In the genomic region with DNA sequence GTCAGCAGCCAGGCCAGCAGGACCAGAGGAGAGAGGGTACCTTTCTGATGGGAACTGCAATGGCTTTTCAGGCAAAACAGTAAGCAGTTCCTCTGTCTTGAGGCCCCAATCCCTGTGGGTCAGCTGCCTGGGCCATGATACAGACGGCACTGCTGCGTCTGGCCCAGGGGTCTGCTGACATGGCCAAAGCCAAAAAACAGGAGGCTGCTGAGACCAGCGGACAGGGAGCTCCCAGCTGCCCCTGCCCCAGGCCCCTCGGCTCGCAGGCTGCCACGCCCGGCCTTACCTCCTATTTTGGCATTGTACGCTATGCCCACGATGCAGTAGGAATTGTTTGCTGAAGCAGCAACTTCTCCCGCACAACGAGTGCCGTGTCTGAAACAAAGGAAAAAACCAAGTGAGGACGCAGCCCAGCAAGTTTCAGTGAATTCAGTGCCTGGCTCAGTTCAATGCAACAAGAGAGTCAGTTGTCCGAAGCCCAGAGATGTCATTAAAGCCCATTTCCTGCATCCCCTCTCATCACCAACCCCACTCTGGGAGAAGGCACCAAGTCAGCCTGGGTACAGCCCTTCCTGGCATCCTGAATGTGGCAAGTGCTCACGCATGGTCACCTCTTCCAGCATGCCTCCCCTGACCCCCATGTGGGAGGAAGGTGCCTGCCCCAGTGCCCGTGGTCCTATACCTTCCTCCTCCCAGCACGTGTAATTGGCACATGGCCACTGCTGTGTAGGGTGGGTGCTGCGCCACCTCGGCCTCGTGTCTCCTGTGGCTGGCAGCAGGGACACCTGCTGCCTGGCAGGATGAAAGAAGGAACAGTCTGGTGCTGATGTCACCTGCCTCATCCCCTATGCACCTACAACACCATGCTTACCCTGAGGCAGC, we compare ENCODE assay signal across 22 cellular contexts.
DNase-seq lines count a peak whose midpoint lies in the region; ATAC-seq, FAIRE-seq and TF ChIP-seq lines count a peak whose summit lies in the region.
"Had no signal": no experiment of that assay in that cellular context is flagged by ENCODE, and none has a peak within 500 bp of the region (broad histone marks: within the 10 kb centered on the region; RNA-seq: fewer than 3 reads in every experiment).

No MANE protein-coding gene starts in this region.

- H3K27me3 ChIP-seq in mesenchymal stem cell (ENCODE audit: control insufficient read depth in 1 of 2, insufficient read depth in 1 of 2, low read length in 2 of 2) (peaks cover 8 to 11% of the 10 kb centered on the region in 2 experiments), stomach (peaks cover 0 to 4% (median 0%) of the 10 kb centered on the region in 3 donors), PC-3 (ENCODE audit: low read length) (peaks cover 23% of the 10 kb centered on the region)
- H3K27me3 ChIP-seq: SJCRH30 had no signal

- ATAC-seq in HG03159 (IDR thresholded peaks at IDR 0.05; ENCODE audit: unreplicated experiment) (no peak), PC-3 (no peak)
- ATAC-seq: GM12878 had no signal

- intact Hi-C loops in stomach (cut with DNase I; ENCODE audit: low total_unique reads) (no loop called here), PC-3 (cut with micrococcal nuclease) (no loop called here)

- H3K4me2 ChIP-seq in mesenchymal stem cell (ENCODE audit: low read length, poor library complexity, severe bottlenecking) (no peak overlapping the region), PC-3 (ENCODE audit: low read length) (no peak overlapping the region)

- BruUV-seq in PC-3 (replicated peaks; lab: Mats Ljungman, UMichigan), result no TSS peak

- DNase-seq in NCI-H1105 treated with DMSO at 0.1 percent for 48 hours (lab: John Stamatoyannopoulos, UW), result peak; percentile 24
- no peak for DNase-seq in NCI-H1105 (lab: John Stamatoyannopoulos, UW)
- peak; percentile 18 for DNase-seq in COR-L47 (lab: John Stamatoyannopoulos, UW)
- DNase-seq in mesenchymal stem cell, result no peak
- DNase-seq in stomach, result peak; percentile 18
- no peak for DNase-seq in PC-3
- no peak for DNase-seq in RCC 7860 (ENCODE audit: low spot score)
- DNase-seq: 8988T, DMS53, EL, GM23248, IMR-90, Karpas-422, NCI-H2081 treated with DMSO at 0.1 percent for 48 hours, NCI-H510A, NCI-H774 had no signal

- FAIRE-seq in RCC 7860 (lab: Jason Lieb, UNC), result no peak
- FAIRE-seq: GM12878, GM19239 had no signal

- no peaks in the 10 kb centered on the region for H3F3A ChIP-seq in PC-3 (ENCODE audit: low read length, unreplicated experiment)

- H3K4me1 ChIP-seq in mesenchymal stem cell (ENCODE audit: control insufficient read depth, insufficient read depth, low read depth, low read length) (peaks cover 2% of the 10 kb centered on the region), stomach (peaks cover 0 to 4% (median 0%) of the 10 kb centered on the region in 4 donors), PC-3 (ENCODE audit: insufficient read depth, low read length) (no peaks in the 10 kb centered on the region)
- H3K4me1 ChIP-seq: HAP-1, SJCRH30 had no signal

- peak overlapping the region; percentile 36 for H2BK15ac ChIP-seq in mesenchymal stem cell (ENCODE audit: low read depth, poor library complexity, severe bottlenecking)

- H4K91ac ChIP-seq in mesenchymal stem cell (ENCODE audit: low read length), result no peak overlapping the region

- H2AK5ac ChIP-seq in mesenchymal stem cell (ENCODE audit: low read length, severe bottlenecking), result no peak overlapping the region

- no peak overlapping the region for H2BK5ac ChIP-seq in mesenchymal stem cell (ENCODE audit: low read depth, low read length, poor library complexity, severe bottlenecking)

- TF ChIP-seq POLR2A in stomach (IDR thresholded peaks at IDR 0.05), result no peak

- H3K4me3 ChIP-seq in mesenchymal stem cell (ENCODE audit: insufficient read depth in 1 of 2, low read depth in 1 of 2, low read length in 2 of 2), result no peak overlapping the region
- H3K4me3 ChIP-seq in stomach, result no peak overlapping the region
- no peak overlapping the region for H3K4me3 ChIP-seq in PC-3 (ENCODE audit: low read length)
- H3K4me3 ChIP-seq: GM12878, GM23248, HAP-1, SJCRH30 had no signal

- peak overlapping the region in 1 of 2 experiments; percentile 21 for H3K14ac ChIP-seq in mesenchymal stem cell (ENCODE audit: low read length in 2 of 2)

- H2BK12ac ChIP-seq in mesenchymal stem cell (ENCODE audit: low read length in 2 of 2), result no peak overlapping the region

- no peak overlapping the region for H3K27ac ChIP-seq in mesenchymal stem cell (ENCODE audit: low read length, poor library complexity, severe bottlenecking)
- no peak overlapping the region for H3K27ac ChIP-seq in stomach
- H3K27ac ChIP-seq in PC-3 (ENCODE audit: low read length), result no peak overlapping the region
- H3K27ac ChIP-seq: GM23248, HL-60, SJCRH30 had no signal

- no peak for TF ChIP-seq EP300 in stomach (IDR thresholded peaks at IDR 0.05)

- 88% methylated on average over 20 of the region's 20 CpGs for WGBS in mesenchymal stem cell
- 85 to 90% (median 88%) methylated on average over 13 to 20 of the region's 20 CpGs for WGBS in stomach, 5 donors

- POLR2A ChIA-PET in PC-3 (lab: Charles Lee; ENCODE audit: unreplicated experiment), result no interaction called here

- no peak overlapping the region for H3K23ac ChIP-seq in mesenchymal stem cell (ENCODE audit: low read length in 2 of 2)

- no peaks in the 10 kb centered on the region for H3K36me3 ChIP-seq in mesenchymal stem cell (ENCODE audit: control insufficient read depth in 1 of 2, insufficient read depth in 2 of 2, low read depth in 1 of 2, low read length in 2 of 2)
- H3K36me3 ChIP-seq in stomach, result peaks cover 0 to 51% (median 16%) of the 10 kb centered on the region in 4 donors
- no peaks in the 10 kb centered on the region for H3K36me3 ChIP-seq in PC-3 (ENCODE audit: low read depth, low read length)
- H3K36me3 ChIP-seq: SJCRH30 had no signal

- H3K79me1 ChIP-seq in mesenchymal stem cell (replicated peaks; ENCODE audit: low read length, poor library complexity, severe bottlenecking), result no peaks in the 10 kb centered on the region

- H3K9me3 ChIP-seq in mesenchymal stem cell (ENCODE audit: control insufficient read depth, low read length), result no peaks in the 10 kb centered on the region
- H3K9me3 ChIP-seq in stomach, result no peaks in the 10 kb centered on the region
- H3K9me3 ChIP-seq in PC-3 (ENCODE audit: low read length), result no peaks in the 10 kb centered on the region
- H3K9me3 ChIP-seq: HAP-1, SJCRH30 had no signal

- H4K8ac ChIP-seq in mesenchymal stem cell (ENCODE audit: low read length), result peak overlapping the region; percentile 4

- H3K4ac ChIP-seq in mesenchymal stem cell (ENCODE audit: low read depth in 1 of 2, low read length in 2 of 2), result no peak overlapping the region

- CTCF ChIA-PET in PC-3 (lab: Charles Lee), result no interaction called here

- H4K20me1 ChIP-seq in PC-3 (ENCODE audit: low read length), result no peaks in the 10 kb centered on the region

- H3K9me2 ChIP-seq in PC-3 (replicated peaks; ENCODE audit: low read length), result no peaks in the 10 kb centered on the region

- no peak overlapping the region for H2BK120ac ChIP-seq in mesenchymal stem cell (ENCODE audit: low read depth, low read length)

- H3K9ac ChIP-seq in mesenchymal stem cell (ENCODE audit: low read length), result no peak overlapping the region
- no peak overlapping the region for H3K9ac ChIP-seq in PC-3 (ENCODE audit: low read length)
- H3K9ac ChIP-seq: GM23248 had no signal

- no peak overlapping the region for H2AFZ ChIP-seq in mesenchymal stem cell (ENCODE audit: low read depth, low read length)
- H2AFZ ChIP-seq in PC-3 (ENCODE audit: low read length), result no peak overlapping the region
- H2AFZ ChIP-seq: GM23248 had no signal

- H3K79me2 ChIP-seq in PC-3 (ENCODE audit: low read length), result no peaks in the 10 kb centered on the region

- TF ChIP-seq CTCF in stomach (IDR thresholded peaks at IDR 0.05) (no peak), PC-3 (conservative IDR thresholded peaks at IDR 0.05; ENCODE audit: low read depth, low read length) (no peak)

- no peak overlapping the region for H3K18ac ChIP-seq in mesenchymal stem cell (ENCODE audit: low read depth in 1 of 2, low read length in 2 of 2)

Comparison
In these comparisons a context has a peak if more than half of its experiments do, and no peak if none do; other contexts are left out.
1. DNase-seq: peak in NCI-H1105 treated with DMSO at 0.1 percent for 48 hours (single experiment), COR-L47 (single experiment) and stomach (single experiment); none in NCI-H1105 (single experiment), mesenchymal stem cell (single experiment), PC-3 (single experiment) and RCC 7860 (single experiment).